6 cellular contexts compared by ENCODE assay signal in the genomic region with DNA sequence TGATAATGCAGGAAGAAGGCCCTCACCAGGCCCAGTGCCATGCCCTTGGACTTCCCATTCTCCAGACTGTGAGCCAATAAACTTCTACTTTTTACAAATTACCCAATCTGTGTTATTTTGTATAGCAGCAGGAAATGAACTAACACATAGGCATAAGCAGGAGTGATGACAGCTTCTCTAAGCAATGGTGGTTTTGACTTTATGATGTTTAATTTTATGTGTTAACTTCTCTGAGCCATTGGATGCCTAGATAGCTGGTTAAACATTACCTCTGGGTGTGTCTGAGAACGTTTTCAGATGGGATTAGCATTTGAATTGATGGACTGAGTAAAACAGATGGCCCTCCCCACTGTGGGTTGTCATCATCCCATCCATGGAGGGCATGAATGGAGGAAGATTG.
"Had no signal": no experiment of that assay in that cellular context is flagged by ENCODE, and none has a peak within 500 bp of the region (broad histone marks: within the 10 kb centered on the region; RNA-seq: fewer than 3 reads in every experiment).

No MANE protein-coding gene starts in this region.

- DNase-seq: H9, HCEC 1CT, KBM-7 had no signal

- ATAC-seq: GM23338, HepG2 had no signal

- H3K27ac ChIP-seq: HL-60 had no signal

- H3K4me3 ChIP-seq: GM23338 had no signal
